ENCODE assay signal across 13 cellular contexts in genomic region chr2:238869293-238870124, GRCh38. TPM values are rescaled to one million over a fixed set of nuclear protein-coding genes. Genes with fewer than 3 reads are reported as not detected.
DNase-seq lines count a peak whose midpoint lies in the region; ATAC-seq, FAIRE-seq and TF ChIP-seq lines count a peak whose summit lies in the region.
"Had no signal": no experiment of that assay in that cellular context is flagged by ENCODE, and none has a peak within 500 bp of the region (broad histone marks: within the 10 kb centered on the region; RNA-seq: fewer than 3 reads in every experiment).

No MANE protein-coding gene starts in this region.

- FAIRE-seq in kidney (lab: Jason Lieb, UNC): no peak

- peak; percentile 47 for ATAC-seq in activated CD8-positive, alpha-beta T cell treated with anti-CD3 and anti-CD28 coated beads, Interleukin-2, amount 10 ng/mL, durations not matched to agents 7 days and 5 days

- H3K9me3 ChIP-seq in kidney (ENCODE audit: control insufficient read depth in 1 of 2, low read length in 2 of 2) (no peaks in the 10 kb centered on the region), transverse colon (no peaks in the 10 kb centered on the region)

- WGBS in transverse colon (ENCODE audit: low coverage in 1 of 2), 2 donors: 66 to 77% methylated on average over 8 to 9 of the region's 9 CpGs

- H3K9me3 Mint-ChIP-seq in activated naive CD4-positive, alpha-beta T cell treated with anti-CD3 and anti-CD28 coated beads, Interleukin-2, amount 10 ng/mL, durations not matched to agents 7 days and 5 days: peaks cover 6% of the 10 kb centered on the region
- H3K9me3 Mint-ChIP-seq in activated CD8-positive, alpha-beta T cell treated with anti-CD3 and anti-CD28 coated beads, Interleukin-2, amount 10 ng/mL, durations not matched to agents 7 days and 5 days (ENCODE audit: insufficient read depth): no peaks in the 10 kb centered on the region

- no peak overlapping the region for H3K4me3 Mint-ChIP-seq in activated naive CD4-positive, alpha-beta T cell treated with anti-CD3 and anti-CD28 coated beads, Interleukin-2, amount 10 ng/mL, durations not matched to agents 7 days and 5 days
- H3K4me3 Mint-ChIP-seq in activated CD8-positive, alpha-beta T cell treated with anti-CD3 and anti-CD28 coated beads, Interleukin-2, amount 10 ng/mL, durations not matched to agents 7 days and 5 days: no peak overlapping the region
- H3K4me3 Mint-ChIP-seq: B cell had no signal

- POLR2A ChIA-PET in activated CD8-positive, alpha-beta T cell treated with anti-CD3 and anti-CD28 coated beads, Interleukin-2, amount 10 ng/mL, durations not matched to agents 7 days and 5 days (lab: Charles Lee): no interaction called here

- TF ChIP-seq EP300 in transverse colon (IDR thresholded peaks at IDR 0.05; ENCODE audit: low read depth): no peak

- no peak for TF ChIP-seq POLR2A in transverse colon (IDR thresholded peaks at IDR 0.05)

- TF ChIP-seq CTCF in kidney (IDR thresholded peaks at IDR 0.05; ENCODE audit: borderline replicate concordance, extremely low read depth, insufficient read depth) (no peak), transverse colon (IDR thresholded peaks at IDR 0.05) (no peak)

- intact Hi-C loops in kidney (cut with DNase I): no loop called here
- intact Hi-C loops in transverse colon (cut with DNase I; ENCODE audit: low total_unique reads): no loop called here

- CTCF ChIA-PET in activated naive CD4-positive, alpha-beta T cell treated with anti-CD3 and anti-CD28 coated beads, Interleukin-2, amount 10 ng/mL, durations not matched to agents 7 days and 5 days (lab: Charles Lee): no interaction called here
- CTCF ChIA-PET in activated CD8-positive, alpha-beta T cell treated with anti-CD3 and anti-CD28 coated beads, Interleukin-2, amount 10 ng/mL, durations not matched to agents 7 days and 5 days (lab: Charles Lee): no interaction called here

- peaks cover 17% of the 10 kb centered on the region for H3K27me3 Mint-ChIP-seq in activated naive CD4-positive, alpha-beta T cell treated with anti-CD3 and anti-CD28 coated beads, Interleukin-2, amount 10 ng/mL, durations not matched to agents 7 days and 5 days
- no peaks in the 10 kb centered on the region for H3K27me3 Mint-ChIP-seq in activated CD8-positive, alpha-beta T cell treated with anti-CD3 and anti-CD28 coated beads, Interleukin-2, amount 10 ng/mL, durations not matched to agents 7 days and 5 days (ENCODE audit: low read depth)

- H3K36me3 Mint-ChIP-seq in activated naive CD4-positive, alpha-beta T cell treated with anti-CD3 and anti-CD28 coated beads, Interleukin-2, amount 10 ng/mL, durations not matched to agents 7 days and 5 days: no peaks in the 10 kb centered on the region
- no peaks in the 10 kb centered on the region for H3K36me3 Mint-ChIP-seq in activated CD8-positive, alpha-beta T cell treated with anti-CD3 and anti-CD28 coated beads, Interleukin-2, amount 10 ng/mL, durations not matched to agents 7 days and 5 days (ENCODE audit: low read depth)

- in situ Hi-C loops in transverse colon (cut with MboI; ENCODE audit: low pct_ligation_motif_present in 1 of 4, low pct_unique_long_range_greater_than_20kb in 1 of 4, low sequenced_read_pairs in 3 of 4): no loop called here

- H3K4me1 Mint-ChIP-seq in activated naive CD4-positive, alpha-beta T cell treated with anti-CD3 and anti-CD28 coated beads, Interleukin-2, amount 10 ng/mL, durations not matched to agents 7 days and 5 days: no peaks in the 10 kb centered on the region
- H3K4me1 Mint-ChIP-seq in activated CD8-positive, alpha-beta T cell treated with anti-CD3 and anti-CD28 coated beads, Interleukin-2, amount 10 ng/mL, durations not matched to agents 7 days and 5 days (ENCODE audit: low read depth): no peaks in the 10 kb centered on the region
- H3K4me1 Mint-ChIP-seq: B cell had no signal

- H3K36me3 ChIP-seq in kidney (ENCODE audit: control insufficient read depth in 1 of 2, insufficient read depth in 2 of 2, low read length in 2 of 2) (no peaks in the 10 kb centered on the region), transverse colon (no peaks in the 10 kb centered on the region)

- no peak overlapping the region for H3K9ac ChIP-seq in kidney (ENCODE audit: low read length in 2 of 2)

- H3K27ac Mint-ChIP-seq in activated naive CD4-positive, alpha-beta T cell treated with anti-CD3 and anti-CD28 coated beads, Interleukin-2, amount 10 ng/mL, durations not matched to agents 7 days and 5 days: peak overlapping the region; percentile 11
- H3K27ac Mint-ChIP-seq in activated CD8-positive, alpha-beta T cell treated with anti-CD3 and anti-CD28 coated beads, Interleukin-2, amount 10 ng/mL, durations not matched to agents 7 days and 5 days: peak overlapping the region; percentile 9
- H3K27ac Mint-ChIP-seq: B cell had no signal

- H3K4me3 ChIP-seq in kidney (ENCODE audit: low read length in 2 of 2) (no peak overlapping the region), transverse colon (no peak overlapping the region)
- H3K4me3 ChIP-seq: SK-N-MC had no signal

- H3K27me3 ChIP-seq in transverse colon: no peaks in the 10 kb centered on the region

- DNase-seq in activated naive CD4-positive, alpha-beta T cell treated with anti-CD3 and anti-CD28 coated beads, Interleukin-2, amount 10 ng/mL, durations not matched to agents 7 days and 5 days: no peak
- no peak for DNase-seq in activated naive CD4-positive, alpha-beta T cell (lab: John Stamatoyannopoulos, UW)
- no peak for DNase-seq in activated CD8-positive, alpha-beta T cell treated with anti-CD3 and anti-CD28 coated beads, Interleukin-2, amount 10 ng/mL, durations not matched to agents 7 days and 5 days
- DNase-seq in kidney: peak; percentile 17
- no peak for DNase-seq in transverse colon
- no peak for DNase-seq in NCI-H82 treated with DMSO at 0.1 percent for 48 hours (lab: John Stamatoyannopoulos, UW; ENCODE audit: unreplicated experiment)
- DNase-seq in T-helper 9 cell: no peak
- DNase-seq in kidney glomerular epithelial cell (lab: John Stamatoyannopoulos, UW): no peak
- DNase-seq: NCI-H2227 treated with DMSO at 0.1 percent for 48 hours, retina had no signal

- peaks cover 0 to 4% of the 10 kb centered on the region in 2 donors for H3K4me1 ChIP-seq in kidney (ENCODE audit: control insufficient read depth in 1 of 2, insufficient read depth in 1 of 2, low read depth in 1 of 2, low read length in 2 of 2)
- peaks cover 21 to 38% (median 30%) of the 10 kb centered on the region in 4 donors for H3K4me1 ChIP-seq in transverse colon

- H3K27ac ChIP-seq in kidney (ENCODE audit: low read depth in 2 of 2, low read length in 2 of 2) (no peak overlapping the region), transverse colon (peak overlapping the region; percentile 40 to 87 (median 59))
- H3K27ac ChIP-seq: SK-N-MC had no signal

RNA-seq across cellular contexts. Expression of gene TWIST2, which starts 21.6 kb away (rescaled TPM):
- not detected for total RNA-seq in activated CD8-positive, alpha-beta T cell treated with anti-CD3 and anti-CD28 coated beads, Interleukin-2, amount 10 ng/mL, durations not matched to agents 7 days and 5 days
- total RNA-seq in kidney (1.4 TPM), transverse colon (10 to 100 TPM in 3 of 4 donors, 1 to 10 TPM in 1; 6.7 to 59.1 (median 16.8) TPM)
- polyA plus RNA-seq in kidney (ENCODE audit: insufficient read depth, low read depth, low replicate concordance): 0.56 TPM
- total RNA-seq: activated CD8-positive, alpha-beta memory T cell treated with anti-CD3 and anti-CD28 coated beads for 36 hours; B cell had no signal

Comparison
In these comparisons a context has a peak if more than half of its experiments do, and no peak if none do; other contexts are left out.
1. H3K27ac ChIP-seq: peak in transverse colon (4 of 4); none in kidney (0 of 2).